ENCODE assay signal across 11 cellular contexts in genomic region chr6:160226118-160226541, GRCh38. TPM values are rescaled to one million over a fixed set of nuclear protein-coding genes. Genes with fewer than 3 reads are reported as not detected.
A peak's percentile ranks its signal among the peaks of the same experiment; 100 is the strongest.
DNase-seq lines count a peak whose midpoint lies in the region; ATAC-seq and TF ChIP-seq lines count a peak whose summit lies in the region.
"Had no signal": no experiment of that assay in that cellular context is flagged by ENCODE, and none has a peak within 500 bp of the region (broad histone marks: within the 10 kb centered on the region; RNA-seq: fewer than 3 reads in every experiment).

No MANE protein-coding gene starts in this region.

- ATAC-seq in GM23338: no peak
- ATAC-seq in activated T-cell treated with anti-CD3 and anti-CD28 coated beads, Interleukin-2, amount 50 U/mL, for 4 hours: peak; percentile 92 to 95

- peaks cover 19% of the 10 kb centered on the region for H3K36me3 Mint-ChIP-seq in GM23338 (ENCODE audit: low read depth)
- H3K36me3 Mint-ChIP-seq in activated T-cell treated with anti-CD3 and anti-CD28 coated beads, Interleukin-2, amount 50 U/mL, for 4 hours (ENCODE audit: insufficient read depth): no peaks in the 10 kb centered on the region
- H3K36me3 Mint-ChIP-seq in activated T-helper 1 cell treated with anti-CD3 and anti-CD28 coated beads, Interleukin-12 subunit alpha, Interleukin-12 subunit beta, Interleukin-2, Interleukin-4 antibody, amounts not matched to agents 30 ng/mL and 10 ng/mL and 1 ng/mL, durations not matched to agents 14 hours and 24 hours and 36 hours (ENCODE audit: low read depth): no peaks in the 10 kb centered on the region

- no peaks in the 10 kb centered on the region; the same call in 1 of the 2 replicates for H3K36me3 ChIP-seq in GM23338 (ENCODE audit: insufficient read depth)
- H3K36me3 ChIP-seq: cardiac muscle cell had no signal

- H3K79me2 ChIP-seq in GM23338 (replicated peaks; ENCODE audit: insufficient read depth): no peaks in the 10 kb centered on the region

- H3K4me3 Mint-ChIP-seq in GM23338: no peak overlapping the region
- no peak overlapping the region for H3K4me3 Mint-ChIP-seq in activated T-cell treated with anti-CD3 and anti-CD28 coated beads, Interleukin-2, amount 50 U/mL, for 4 hours
- H3K4me3 Mint-ChIP-seq in activated T-helper 1 cell treated with anti-CD3 and anti-CD28 coated beads, Interleukin-12 subunit alpha, Interleukin-12 subunit beta, Interleukin-2, Interleukin-4 antibody, amounts not matched to agents 30 ng/mL and 10 ng/mL and 1 ng/mL, durations not matched to agents 14 hours and 24 hours and 36 hours: no peak overlapping the region
- H3K4me3 Mint-ChIP-seq: CD4-positive, alpha-beta T cell had no signal

- DNase-seq in GM12864 (ENCODE audit: low read depth) (peak; percentile 27), GM23338 (ENCODE audit: low spot score) (no peak), COLO668 (lab: John Stamatoyannopoulos, UW; ENCODE audit: unreplicated experiment) (no peak), HT-29 (ENCODE audit: low spot score) (no peak), GM13976 (ENCODE audit: low spot score) (no peak)
- no peak for DNase-seq in activated T-cell treated with anti-CD3 and anti-CD28 coated beads, Interleukin-2, amount 50 U/mL, for 4 hours
- peak; percentile 22 to 47 for DNase-seq in stimulated activated CD4-positive, alpha-beta T cell treated with anti-CD3 and anti-CD28 coated beads, Interleukin-12 subunit alpha, Interleukin-12 subunit beta, amount 100 ng/mL, for 24 hours (ENCODE audit: low read depth in 2 of 2)
- no peak for DNase-seq in activated T-helper 1 cell treated with anti-CD3 and anti-CD28 coated beads, Interleukin-12 subunit alpha, Interleukin-12 subunit beta, Interleukin-2, Interleukin-4 antibody, amounts not matched to agents 30 ng/mL and 10 ng/mL and 1 ng/mL, durations not matched to agents 14 hours and 24 hours and 36 hours (ENCODE audit: low spot score)
- DNase-seq: CD4-positive, alpha-beta T cell; occipital lobe had no signal

- in situ Hi-C loops in GM13976 (cut with MboI; ENCODE audit: low sequenced_read_pairs, unreplicated experiment): no loop called here

- peaks cover 3% of the 10 kb centered on the region; the same call in 1 of the 2 replicates for H3F3A ChIP-seq in GM23338 (replicated peaks; ENCODE audit: low read depth)

- peak overlapping the region; percentile 67 for H3K27ac ChIP-seq in GM23338 (ENCODE audit: low read depth)
- H3K27ac ChIP-seq: cardiac muscle cell had no signal

- peak overlapping the region; percentile 91 for H3K27ac Mint-ChIP-seq in GM23338
- H3K27ac Mint-ChIP-seq in activated T-helper 1 cell treated with anti-CD3 and anti-CD28 coated beads, Interleukin-12 subunit alpha, Interleukin-12 subunit beta, Interleukin-2, Interleukin-4 antibody, amounts not matched to agents 30 ng/mL and 10 ng/mL and 1 ng/mL, durations not matched to agents 14 hours and 24 hours and 36 hours: no peak overlapping the region
- H3K27ac Mint-ChIP-seq: CD4-positive, alpha-beta T cell had no signal

- H3K4me2 ChIP-seq in GM23338: no peak overlapping the region

- 0 out of 2 replicates have a peak overlapping the region, but pooled peaks have one; percentile 52 for H2AFZ ChIP-seq in GM23338

- TF ChIP-seq CTCF in GM12864 (IDR thresholded peaks at IDR 0.05; ENCODE audit: low read depth, low read length, missing control alignments) (no peak), GM23338 (conservative IDR thresholded peaks at IDR 0.05; ENCODE audit: low read depth in 2 of 2) (no peak), GM13976 (IDR thresholded peaks at IDR 0.05; ENCODE audit: borderline replicate concordance, control extremely low read depth, extremely low read depth, insufficient read depth, missing control alignments) (no peak)

- peaks cover 24% of the 10 kb centered on the region for H3K9me3 Mint-ChIP-seq in GM23338
- H3K9me3 Mint-ChIP-seq in activated T-cell treated with anti-CD3 and anti-CD28 coated beads, Interleukin-2, amount 50 U/mL, for 4 hours: peaks cover 8% of the 10 kb centered on the region
- peaks cover 6% of the 10 kb centered on the region for H3K9me3 Mint-ChIP-seq in activated T-helper 1 cell treated with anti-CD3 and anti-CD28 coated beads, Interleukin-12 subunit alpha, Interleukin-12 subunit beta, Interleukin-2, Interleukin-4 antibody, amounts not matched to agents 30 ng/mL and 10 ng/mL and 1 ng/mL, durations not matched to agents 14 hours and 24 hours and 36 hours
- H3K9me3 Mint-ChIP-seq: CD4-positive, alpha-beta T cell had no signal

- peaks cover 48% of the 10 kb centered on the region for H3K4me1 ChIP-seq in GM23338 (ENCODE audit: insufficient read depth)

- H4K20me1 ChIP-seq in GM23338 (replicated peaks; ENCODE audit: insufficient read depth): no peaks in the 10 kb centered on the region

- intact Hi-C loops in activated T-helper 1 cell treated with anti-CD3 and anti-CD28 coated beads, Interleukin-12 subunit alpha, Interleukin-12 subunit beta, Interleukin-2, Interleukin-4 antibody, amounts not matched to agents 30 ng/mL and 10 ng/mL and 1 ng/mL, durations not matched to agents 14 hours and 24 hours and 36 hours (cut with micrococcal nuclease): loop anchor here (2.0 to 10.0 kb wide), 4 partner anchors 237 to 551 kb away; partner anchors contain the start of gene MRPL18

- peaks cover 7% of the 10 kb centered on the region; the same call in 1 of the 2 replicates for H3K9me2 ChIP-seq in GM23338 (ENCODE audit: insufficient read depth)

- H3K27me3 Mint-ChIP-seq in GM23338 (ENCODE audit: insufficient read depth, low read depth, poor library complexity): peaks cover 2% of the 10 kb centered on the region
- peaks cover 10% of the 10 kb centered on the region for H3K27me3 Mint-ChIP-seq in activated T-cell treated with anti-CD3 and anti-CD28 coated beads, Interleukin-2, amount 50 U/mL, for 4 hours (ENCODE audit: low read depth)
- peaks cover 2% of the 10 kb centered on the region for H3K27me3 Mint-ChIP-seq in activated T-helper 1 cell treated with anti-CD3 and anti-CD28 coated beads, Interleukin-12 subunit alpha, Interleukin-12 subunit beta, Interleukin-2, Interleukin-4 antibody, amounts not matched to agents 30 ng/mL and 10 ng/mL and 1 ng/mL, durations not matched to agents 14 hours and 24 hours and 36 hours (ENCODE audit: insufficient read depth)

- H3K4me1 Mint-ChIP-seq in GM23338: peaks cover 52% of the 10 kb centered on the region
- peaks cover 14% of the 10 kb centered on the region for H3K4me1 Mint-ChIP-seq in activated T-cell treated with anti-CD3 and anti-CD28 coated beads, Interleukin-2, amount 50 U/mL, for 4 hours (ENCODE audit: low read depth)
- no peaks in the 10 kb centered on the region for H3K4me1 Mint-ChIP-seq in activated T-helper 1 cell treated with anti-CD3 and anti-CD28 coated beads, Interleukin-12 subunit alpha, Interleukin-12 subunit beta, Interleukin-2, Interleukin-4 antibody, amounts not matched to agents 30 ng/mL and 10 ng/mL and 1 ng/mL, durations not matched to agents 14 hours and 24 hours and 36 hours (ENCODE audit: low read depth)

- no peaks in the 10 kb centered on the region for H3K27me3 ChIP-seq in GM23338 (ENCODE audit: insufficient read depth)
- H3K27me3 ChIP-seq: cardiac muscle cell had no signal

- H3K4me3 ChIP-seq in GM12864 (ENCODE audit: low read depth, low read length): no peak overlapping the region
- no peak overlapping the region for H3K4me3 ChIP-seq in GM23338
- H3K4me3 ChIP-seq: cardiac muscle cell had no signal

TF ChIP-seq in GM23338, 12 proteins besides CTCF, POLR2A, EP300 and RAD21 (continues in another document):
- TF ChIP-seq CREB1 (CRISPR knock-in tag; IDR thresholded peaks at IDR 0.05; ENCODE audit: low read depth) (no peak), STAT1 (IDR thresholded peaks at IDR 0.05; ENCODE audit: unreplicated experiment) (no peak), POLR2AphosphoS5 (IDR thresholded peaks at IDR 0.05; ENCODE audit: low read depth) (no peak), NANOG (IDR thresholded peaks at IDR 0.05; ENCODE audit: borderline replicate concordance) (no peak), ZNF331 (CRISPR knock-in tag; IDR thresholded peaks at IDR 0.05; ENCODE audit: low read depth) (no peak), REST (IDR thresholded peaks at IDR 0.05; ENCODE audit: unreplicated experiment) (no peak)

RNA-seq across cellular contexts. Expression of gene SLC22A2, which starts 32.5 kb away (rescaled TPM):
- 0.35 and 1.1 TPM in 2 replicates for total RNA-seq in GM23338 (2014; rRNA removed; shearing (Covaris generic))
- 0.94 and 1.4 TPM in 2 replicates for polyA plus RNA-seq in GM23338 (2016; fragmentation: Nextera tagmentation; extraction: Ambion mirVana)
- not detected for total RNA-seq in activated T-cell treated with anti-CD3 and anti-CD28 coated beads, Interleukin-2, amount 50 U/mL, for 4 hours
- 0.63 TPM in 1 of 2 replicates, not detected in the other for total RNA-seq in HT-29 (2014; rRNA removed; shearing (Covaris generic))
- total RNA-seq in activated T-helper 1 cell treated with anti-CD3 and anti-CD28 coated beads, Interleukin-12 subunit alpha, Interleukin-12 subunit beta, Interleukin-2, Interleukin-4 antibody, amounts not matched to agents 30 ng/mL and 10 ng/mL and 1 ng/mL, durations not matched to agents 14 hours and 24 hours and 36 hours: not detected in 2 replicates
- total RNA-seq: cardiac muscle cell; CD4-positive, alpha-beta T cell had no signal
- polyA plus RNA-seq: cardiac muscle cell had no signal

Comparison
In these comparisons a context has a peak if more than half of its experiments do, and no peak if none do; other contexts are left out.
1. DNase-seq: peak in GM12864 (single experiment) and stimulated activated CD4-positive, alpha-beta T cell treated with anti-CD3 and anti-CD28 coated beads, Interleukin-12 subunit alpha, Interleukin-12 subunit beta, amount 100 ng/mL, for 24 hours (2 of 2); none in GM23338 (single experiment), activated T-cell treated with anti-CD3 and anti-CD28 coated beads, Interleukin-2, amount 50 U/mL, for 4 hours (single experiment), COLO668 (single experiment), HT-29 (single experiment), activated T-helper 1 cell treated with anti-CD3 and anti-CD28 coated beads, Interleukin-12 subunit alpha, Interleukin-12 subunit beta, Interleukin-2, Interleukin-4 antibody, amounts not matched to agents 30 ng/mL and 10 ng/mL and 1 ng/mL, durations not matched to agents 14 hours and 24 hours and 36 hours (single experiment) and GM13976 (single experiment).